22 cellular contexts compared by ENCODE assay signal in genomic region chr15:71658036-71658435, GRCh38.
"Had no signal": no experiment of that assay in that cellular context is flagged by ENCODE, and none has a peak within 500 bp of the region (broad histone marks: within the 10 kb centered on the region; RNA-seq: fewer than 3 reads in every experiment).

No MANE protein-coding gene starts in this region.

- H3K4me3 ChIP-seq: K562 had no signal

- H3K9me3 ChIP-seq: SK-N-SH had no signal

- FAIRE-seq: HepG2, K562 had no signal

- DNase-seq: Kasumi-1, MV-4-11, NCI-H1048, NCI-H1105, NCI-H1417, NCI-H1436 treated with DMSO at 0.1 percent for 48 hours, NCI-H1694, NCI-H187 treated with DMSO at 0.1 percent for 48 hours, NCI-H2029 treated with DMSO at 0.1 percent for 48 hours, NCI-H2171, NCI-H226, NCI-H446, NCI-H510A, NCI-H524 treated with DMSO at 0.1 percent for 48 hours, NCI-H69, NCI-H774, SHP77, SK-N-SH had no signal

- H3K27ac ChIP-seq: KMS-11, RWPE1 had no signal
